ENCODE assay signal across 21 cellular contexts in the genomic region with DNA sequence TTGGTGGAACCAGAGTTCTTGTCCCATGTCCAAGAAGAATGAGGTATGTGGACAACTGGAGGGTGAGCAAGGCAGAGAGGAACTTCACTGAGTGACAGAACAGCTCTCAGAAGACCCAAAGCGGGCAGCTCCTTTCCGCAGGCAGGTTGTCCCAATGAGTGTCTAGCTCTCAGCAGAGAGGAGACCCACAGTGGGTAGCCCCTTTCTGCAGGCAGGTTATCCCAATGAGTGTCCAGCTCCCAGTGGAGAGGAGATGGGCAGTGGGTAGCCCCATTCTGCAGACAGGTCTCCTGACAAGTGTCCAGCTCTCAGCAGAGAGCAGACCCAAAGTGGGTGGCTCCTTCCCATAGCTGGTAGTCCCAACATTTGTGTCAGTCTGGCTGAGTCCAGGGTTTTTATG.
A peak's percentile ranks its signal among the peaks of the same experiment; 100 is the strongest.
DNase-seq lines count a peak whose midpoint lies in the region; ATAC-seq, FAIRE-seq and TF ChIP-seq lines count a peak whose summit lies in the region.
"Had no signal": no experiment of that assay in that cellular context is flagged by ENCODE, and none has a peak within 500 bp of the region (broad histone marks: within the 10 kb centered on the region; RNA-seq: fewer than 3 reads in every experiment).

No MANE protein-coding gene starts in this region.

- H3K79me2 ChIP-seq in HepG2 (ENCODE audit: insufficient read depth, low read length) = no peaks in the 10 kb centered on the region

- DNase-seq in HepG2 (ENCODE audit: low spot score) = no peak
- no peak for DNase-seq in right lobe of liver
- DNase-seq in M059J (ENCODE audit: low read depth) = peak; percentile 1
- no peak for DNase-seq in endodermal cell
- DNase-seq in COR-L47 (lab: John Stamatoyannopoulos, UW) = no peak
- no peak for DNase-seq in inferior parietal cortex (ENCODE audit: extremely low spot score)
- no peak for DNase-seq in A172 (ENCODE audit: low spot score)
- DNase-seq: Calu3, DMS79, Kasumi-1, MM.1S, NCI-H1092 treated with DMSO at 0.1 percent for 48 hours, NCI-H1436 treated with DMSO at 0.1 percent for 48 hours, NCI-H1930, NCI-H524 treated with DMSO at 0.1 percent for 48 hours, NCI-H82, Peyer's patch had no signal

- intact Hi-C loops in HepG2 (cut with micrococcal nuclease; ENCODE audit: unreplicated experiment) = no loop called here
- intact Hi-C loops in right lobe of liver (cut with DNase I) = no loop called here

- H3K36me3 Mint-ChIP-seq in endodermal cell (ENCODE audit: low read depth) = peaks cover 43% of the 10 kb centered on the region

- TF ChIP-seq EP300 in HepG2 (IDR thresholded peaks at IDR 0.05; ENCODE audit: low read depth in 2 of 2, low read length in 2 of 2) = no peak
- no peak for TF ChIP-seq EP300 in HepG2 (CRISPR knock-in tag; IDR thresholded peaks at IDR 0.05; ENCODE audit: borderline replicate concordance)

- in situ Hi-C loops in HepG2 (cut with HindIII; ENCODE audit: extremely low pct_ligation_motif_present, low pct_unique_long_range_greater_than_20kb) = no loop called here

- H3K4me3 ChIP-seq in HepG2 (replicated peaks in 1 of 3; ENCODE audit: insufficient read depth in 1 of 3, low read depth in 2 of 3, low read length in 3 of 3) (no peak overlapping the region), right lobe of liver (no peak overlapping the region), endodermal cell (ENCODE audit: low read length) (peak overlapping the region; percentile 58)
- H3K4me3 ChIP-seq: GM12878, Peyer's patch had no signal

- no peak for TF ChIP-seq CTCF in HepG2 (CRISPR knock-in tag; IDR thresholded peaks at IDR 0.05)
- no peak for TF ChIP-seq CTCF in right lobe of liver (IDR thresholded peaks at IDR 0.05)
- no peak for TF ChIP-seq CTCF in endodermal cell (conservative IDR thresholded peaks at IDR 0.05)

- H3K9me3 Mint-ChIP-seq in endodermal cell = peaks cover 13% of the 10 kb centered on the region

- H3K4me2 ChIP-seq in HepG2 (ENCODE audit: low read depth, low read length) = no peak overlapping the region

- H3K4me1 ChIP-seq in HepG2 (ENCODE audit: insufficient read depth, low read length) (no peaks in the 10 kb centered on the region), right lobe of liver (no peaks in the 10 kb centered on the region), endodermal cell (ENCODE audit: control insufficient read depth, insufficient read depth, low read length) (no peaks in the 10 kb centered on the region)
- H3K4me1 ChIP-seq: Peyer's patch had no signal

- TF ChIP-seq RAD21 in HepG2 (CRISPR knock-in tag; IDR thresholded peaks at IDR 0.05) = no peak

- H3K4me1 Mint-ChIP-seq in endodermal cell = peaks cover 3% of the 10 kb centered on the region

- H3K27ac ChIP-seq in HepG2 (ENCODE audit: extremely low read length, insufficient read depth, low read length) (no peak overlapping the region), right lobe of liver (no peak overlapping the region), endodermal cell (ENCODE audit: low read depth, low read length) (no peak overlapping the region)
- H3K27ac ChIP-seq: Peyer's patch had no signal

- no TSS peak for BruUV-seq in HepG2 (replicated peaks; lab: Mats Ljungman, UMichigan)

- peaks cover 5% of the 10 kb centered on the region; the same call in 1 of the 2 replicates for H3K9me3 ChIP-seq in HepG2 (ENCODE audit: low read length)
- H3K9me3 ChIP-seq in right lobe of liver = peaks cover 0 to 5% (median 0%) of the 10 kb centered on the region in 4 donors
- H3K9me3 ChIP-seq in endodermal cell (ENCODE audit: control insufficient read depth, low read length) = peaks cover 36% of the 10 kb centered on the region

- CTCF ChIA-PET in HepG2 (lab: Yijun Ruan, JAX; ENCODE audit: low intra/inter-chr PET ratio, low total read pairs) = no interaction called here

- ATAC-seq in HepG2 = no peak
- ATAC-seq in right lobe of liver = no peak
- no peak for ATAC-seq in HG03457 (IDR thresholded peaks at IDR 0.05; ENCODE audit: unreplicated experiment)
- ATAC-seq: GM12878, SK-N-SH treated with all-trans-retinoic acid at 6 μM for 48 hours had no signal

- H3K9ac ChIP-seq in HepG2 (ENCODE audit: insufficient read depth, low read depth, low read length) = no peak overlapping the region
- H3K9ac ChIP-seq in endodermal cell (ENCODE audit: extremely low read depth, low read length, poor library complexity, severe bottlenecking) = no peak overlapping the region

- POLR2A ChIA-PET in HepG2 (lab: Yijun Ruan, JAX) = no interaction called here

- no peak for TF ChIP-seq POLR2A in HepG2 (IDR thresholded peaks at IDR 0.05; ENCODE audit: insufficient read depth in 1 of 2, low read depth in 2 of 2, low read length in 2 of 2)
- TF ChIP-seq POLR2A in right lobe of liver (IDR thresholded peaks at IDR 0.05) = no peak

- no peak for FAIRE-seq in HepG2 (lab: Jason Lieb, UNC)
- FAIRE-seq: GM12878 had no signal

- no peaks in the 10 kb centered on the region for H3K27me3 Mint-ChIP-seq in endodermal cell (ENCODE audit: insufficient read depth)
- H3K27me3 Mint-ChIP-seq: CD4-positive, alpha-beta memory T cell had no signal

- H2AFZ ChIP-seq in HepG2 (ENCODE audit: low read length) = no peak overlapping the region

- no peaks in the 10 kb centered on the region for H3K27me3 ChIP-seq in HepG2 (ENCODE audit: control insufficient read depth in 1 of 2, insufficient read depth in 2 of 2, low read length in 2 of 2)
- H3K27me3 ChIP-seq in right lobe of liver = no peaks in the 10 kb centered on the region
- H3K27me3 ChIP-seq in endodermal cell (ENCODE audit: control insufficient read depth, insufficient read depth, low read length, poor library complexity, severe bottlenecking) = no peaks in the 10 kb centered on the region
- H3K27me3 ChIP-seq: Peyer's patch had no signal

- H3K36me3 ChIP-seq in HepG2 (replicated peaks in 1 of 2; ENCODE audit: control insufficient read depth in 1 of 2, insufficient read depth in 2 of 2, low read length in 2 of 2) = peaks cover 15 to 50% of the 10 kb centered on the region in 2 experiments
- peaks cover 0 to 10% (median 0%) of the 10 kb centered on the region in 4 donors for H3K36me3 ChIP-seq in right lobe of liver
- H3K36me3 ChIP-seq in endodermal cell (ENCODE audit: control insufficient read depth, insufficient read depth, low read length) = peaks cover 54% of the 10 kb centered on the region

- WGBS in HepG2 (ENCODE audit: low lambda C conversion rate) = 77% methylated on average over 2 of the region's 2 CpGs
- WGBS in right lobe of liver (ENCODE audit: insufficient coverage, low coverage, low lambda C conversion rate, missing lambda C conversion rate) = no CpG with 5 or more reads among the region's 2 CpGs
- WGBS in endodermal cell (ENCODE audit: insufficient coverage in 1 of 2, insufficient read length in 1 of 2), 2 experiments = 80 to 92% methylated on average over 1 to 2 of the region's 2 CpGs

- no peaks in the 10 kb centered on the region for H4K20me1 ChIP-seq in HepG2 (ENCODE audit: insufficient read depth, low read length)

- no peak overlapping the region for H3K4me3 Mint-ChIP-seq in endodermal cell
- H3K4me3 Mint-ChIP-seq: CD4-positive, alpha-beta memory T cell had no signal

- no peak overlapping the region for H3K27ac Mint-ChIP-seq in endodermal cell
- H3K27ac Mint-ChIP-seq: CD4-positive, alpha-beta memory T cell had no signal

TF ChIP-seq in HepG2, 621 proteins besides CTCF, POLR2A, EP300 and RAD21:
- TF ChIP-seq ATAD3A (CRISPR knock-in tag; IDR thresholded peaks at IDR 0.05) = no peak
- TF ChIP-seq TBL1XR1 (IDR thresholded peaks at IDR 0.05; ENCODE audit: borderline replicate concordance, low read length, partially characterized antibody) = no peak
- TF ChIP-seq NRL (CRISPR knock-in tag; IDR thresholded peaks at IDR 0.05; ENCODE audit: borderline replicate concordance) = 0 out of 2 replicates have a peak, but pooled peaks have one; percentile 10
- no peak for TF ChIP-seq ZNF577 (CRISPR knock-in tag; IDR thresholded peaks at IDR 0.05; ENCODE audit: borderline replicate concordance, low read depth)
- TF ChIP-seq HES4 (CRISPR knock-in tag; IDR thresholded peaks at IDR 0.05; ENCODE audit: borderline replicate concordance) = 0 out of 2 replicates have a peak, but pooled peaks have one; percentile 4
